In genomic region chr13:77042566-77043177, GRCh38 we compare ENCODE assay signal across 19 cellular contexts. TPM values are rescaled to one million over a fixed set of nuclear protein-coding genes. Genes with fewer than 3 reads are reported as not detected.
A peak's percentile ranks its signal among the peaks of the same experiment; 100 is the strongest.
DNase-seq lines count a peak whose midpoint lies in the region; ATAC-seq and TF ChIP-seq lines count a peak whose summit lies in the region.
"Had no signal": no experiment of that assay in that cellular context is flagged by ENCODE, and none has a peak within 500 bp of the region (broad histone marks: within the 10 kb centered on the region; RNA-seq: fewer than 3 reads in every experiment).

No MANE protein-coding gene starts in this region.

- H3K9me3 ChIP-seq in osteoblast (ENCODE audit: low read depth, low read length) = no peaks in the 10 kb centered on the region
- H3K9me3 ChIP-seq: heart left ventricle, Peyer's patch, vagina had no signal

- no peaks in the 10 kb centered on the region for H3K27me3 Mint-ChIP-seq in central memory CD8-positive, alpha-beta T cell
- H3K27me3 Mint-ChIP-seq: CD8-positive, alpha-beta memory T cell; naive B cell had no signal

- peaks cover 8% of the 10 kb centered on the region for H3K36me3 Mint-ChIP-seq in central memory CD8-positive, alpha-beta T cell (ENCODE audit: insufficient read depth)

- H3K27me3 ChIP-seq in osteoblast (ENCODE audit: insufficient read depth, low read length) = no peaks in the 10 kb centered on the region
- H3K27me3 ChIP-seq: heart left ventricle, Peyer's patch, vagina had no signal

- H3K4me2 ChIP-seq in osteoblast (ENCODE audit: insufficient read depth, low read length) = no peak overlapping the region

- H4K20me1 ChIP-seq in osteoblast (ENCODE audit: insufficient read depth, low read length) = no peaks in the 10 kb centered on the region

- no peak overlapping the region for H3K27ac ChIP-seq in osteoblast (ENCODE audit: low read depth, low read length)
- H3K27ac ChIP-seq: vagina had no signal

- peak overlapping the region; percentile 1 for H3K27ac Mint-ChIP-seq in central memory CD8-positive, alpha-beta T cell (ENCODE audit: low read depth)

- no peaks in the 10 kb centered on the region for H3K79me2 ChIP-seq in osteoblast (ENCODE audit: insufficient read depth, low read length)

- DNase-seq in NCI-H510A treated with DMSO at 0.1 percent for 48 hours (lab: John Stamatoyannopoulos, UW) (peak; percentile 28), NCI-H510A (lab: John Stamatoyannopoulos, UW) (no peak), LNCaP clone FGC (ENCODE audit: low read depth) (peak; percentile 80), osteoblast (ENCODE audit: insufficient read length, low spot score, missing footprints) (peak; percentile 14)
- DNase-seq in central memory CD8-positive, alpha-beta T cell (ENCODE audit: low spot score in 2 of 2) = no peak
- DNase-seq: amniotic stem cell; CD8-positive, alpha-beta memory T cell; EL; heart left ventricle; naive B cell; NCI-H1436 treated with DMSO at 0.1 percent for 48 hours; NCI-H446 treated with DMSO at 0.1 percent for 48 hours; Peyer's patch; stimulated activated CD4-positive, alpha-beta T cell treated with anti-CD3 and anti-CD28 coated beads, Interleukin-4, amount 100 ng/mL, for 4 hours had no signal

- H3K9me3 Mint-ChIP-seq in central memory CD8-positive, alpha-beta T cell = no peaks in the 10 kb centered on the region
- H3K9me3 Mint-ChIP-seq: CD8-positive, alpha-beta memory T cell; naive B cell had no signal

- no peaks in the 10 kb centered on the region for H3K4me1 Mint-ChIP-seq in central memory CD8-positive, alpha-beta T cell

- TF ChIP-seq CTCF in LNCaP clone FGC (IDR thresholded peaks at IDR 0.05; ENCODE audit: control insufficient read depth, extremely low read depth, insufficient read depth) (no peak), osteoblast (IDR thresholded peaks at IDR 0.05; ENCODE audit: extremely low read depth, low read depth, low read length) (no peak)

- no peak overlapping the region for H3K4me3 ChIP-seq in LNCaP clone FGC (ENCODE audit: low read depth, low read length)
- no peak overlapping the region for H3K4me3 ChIP-seq in osteoblast (ENCODE audit: insufficient read depth, low read length)
- H3K4me3 ChIP-seq: heart left ventricle, Peyer's patch, vagina had no signal

- no peak for ATAC-seq in central memory CD8-positive, alpha-beta T cell (replicated peaks; ENCODE audit: extremely low read depth, poor library complexity, severe bottlenecking)
- ATAC-seq in GM21381 (IDR thresholded peaks at IDR 0.05; ENCODE audit: unreplicated experiment) = no peak
- no peak for ATAC-seq in esophagus mucosa
- no peak for ATAC-seq in HG03378 (IDR thresholded peaks at IDR 0.05; ENCODE audit: unreplicated experiment)
- ATAC-seq: heart left ventricle, left lobe of liver had no signal

- H3K36me3 ChIP-seq in osteoblast (ENCODE audit: insufficient read depth, low read length) = peaks cover 19% of the 10 kb centered on the region

- H2AFZ ChIP-seq in osteoblast (ENCODE audit: low read length) = no peak overlapping the region

- no peak overlapping the region for H3K4me3 Mint-ChIP-seq in central memory CD8-positive, alpha-beta T cell
- H3K4me3 Mint-ChIP-seq: CD8-positive, alpha-beta memory T cell; naive B cell had no signal

- H3K4me1 ChIP-seq in osteoblast (ENCODE audit: insufficient read depth, low read length) = no peaks in the 10 kb centered on the region
- H3K4me1 ChIP-seq: heart left ventricle, Peyer's patch, vagina had no signal

RNA-seq across cellular contexts. Expression of gene FBXL3, which starts 15.7 kb away (rescaled TPM):
- total RNA-seq in osteoblast = 69.2 and 76.0 TPM in 2 replicates
- 26.1 TPM for total RNA-seq in esophagus mucosa

RNA-seq across cellular contexts. Expression of gene CLN5, which starts 50.8 kb away (rescaled TPM):
- total RNA-seq in osteoblast (42.0 and 45.1 TPM in 2 replicates), esophagus mucosa (12.9 TPM)

Comparison
In these comparisons a context has a peak if more than half of its experiments do, and no peak if none do; other contexts are left out.
1. DNase-seq: peak in NCI-H510A treated with DMSO at 0.1 percent for 48 hours (single experiment), LNCaP clone FGC (single experiment) and osteoblast (single experiment); none in NCI-H510A (single experiment) and central memory CD8-positive, alpha-beta T cell (0 of 2).